Comparison of ENCODE assay signal across 1 cellular context in the genomic region with DNA sequence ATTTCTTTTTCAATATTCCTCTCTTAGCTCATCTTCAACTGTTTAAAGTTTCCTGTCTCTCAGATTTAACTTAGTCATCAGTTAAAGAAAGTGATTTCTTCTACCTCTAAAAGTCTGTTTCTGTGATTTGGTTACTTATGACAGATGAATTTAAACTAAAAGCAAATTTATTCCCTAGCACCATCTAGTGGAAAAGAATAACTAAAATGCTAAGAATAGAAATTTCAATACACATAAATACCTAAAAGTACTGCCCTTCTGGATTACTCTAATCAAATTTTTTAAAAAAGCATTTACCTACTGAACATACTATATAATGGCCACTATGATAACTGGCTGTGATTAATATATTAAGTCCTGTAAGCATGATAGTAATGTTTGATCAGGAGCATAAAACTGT.
TF ChIP-seq lines count a peak whose summit lies in the region.

No MANE protein-coding gene starts in this region.

TF ChIP-seq in K562, 482 proteins besides CTCF, POLR2A, EP300 and RAD21 (continues in another document):
- TF ChIP-seq, protein P1, sequence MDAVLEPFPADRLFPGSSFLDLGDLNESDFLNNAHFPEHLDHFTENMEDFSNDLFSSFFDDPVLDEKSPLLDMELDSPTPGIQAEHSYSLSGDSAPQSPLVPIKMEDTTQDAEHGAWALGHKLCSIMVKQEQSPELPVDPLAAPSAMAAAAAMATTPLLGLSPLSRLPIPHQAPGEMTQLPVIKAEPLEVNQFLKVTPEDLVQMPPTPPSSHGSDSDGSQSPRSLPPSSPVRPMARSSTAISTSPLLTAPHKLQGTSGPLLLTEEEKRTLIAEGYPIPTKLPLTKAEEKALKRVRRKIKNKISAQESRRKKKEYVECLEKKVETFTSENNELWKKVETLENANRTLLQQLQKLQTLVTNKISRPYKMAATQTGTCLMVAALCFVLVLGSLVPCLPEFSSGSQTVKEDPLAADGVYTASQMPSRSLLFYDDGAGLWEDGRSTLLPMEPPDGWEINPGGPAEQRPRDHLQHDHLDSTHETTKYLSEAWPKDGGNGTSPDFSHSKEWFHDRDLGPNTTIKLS (IDR thresholded peaks at IDR 0.05; ENCODE audit: borderline replicate concordance, low read depth), result no peak
- TF ChIP-seq TAF15 (IDR thresholded peaks at IDR 0.05; ENCODE audit: low read depth, low read length), result no peak
- TF ChIP-seq ZNF197 (CRISPR knock-in tag; IDR thresholded peaks at IDR 0.05; ENCODE audit: low read depth), result no peak
- TF ChIP-seq ELF4 (CRISPR knock-in tag; IDR thresholded peaks at IDR 0.05), result no peak
- TF ChIP-seq TGIF2 (CRISPR knock-in tag; IDR thresholded peaks at IDR 0.05), result no peak
- TF ChIP-seq, protein P2, sequence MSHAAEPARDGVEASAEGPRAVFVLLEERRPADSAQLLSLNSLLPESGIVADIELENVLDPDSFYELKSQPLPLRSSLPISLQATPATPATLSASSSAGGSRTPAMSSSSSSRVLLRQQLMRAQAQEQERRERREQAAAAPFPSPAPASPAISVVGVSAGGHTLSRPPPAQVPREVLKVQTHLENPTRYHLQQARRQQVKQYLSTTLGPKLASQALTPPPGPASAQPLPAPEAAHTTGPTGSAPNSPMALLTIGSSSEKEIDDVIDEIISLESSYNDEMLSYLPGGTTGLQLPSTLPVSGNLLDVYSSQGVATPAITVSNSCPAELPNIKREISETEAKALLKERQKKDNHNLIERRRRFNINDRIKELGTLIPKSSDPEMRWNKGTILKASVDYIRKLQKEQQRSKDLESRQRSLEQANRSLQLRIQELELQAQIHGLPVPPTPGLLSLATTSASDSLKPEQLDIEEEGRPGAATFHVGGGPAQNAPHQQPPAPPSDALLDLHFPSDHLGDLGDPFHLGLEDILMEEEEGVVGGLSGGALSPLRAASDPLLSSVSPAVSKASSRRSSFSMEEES (CRISPR knock-in tag; IDR thresholded peaks at IDR 0.05), result no peak
- no peak for TF ChIP-seq ZNF408 (CRISPR knock-in tag; IDR thresholded peaks at IDR 0.05; ENCODE audit: low read depth)
- TF ChIP-seq, protein P3, sequence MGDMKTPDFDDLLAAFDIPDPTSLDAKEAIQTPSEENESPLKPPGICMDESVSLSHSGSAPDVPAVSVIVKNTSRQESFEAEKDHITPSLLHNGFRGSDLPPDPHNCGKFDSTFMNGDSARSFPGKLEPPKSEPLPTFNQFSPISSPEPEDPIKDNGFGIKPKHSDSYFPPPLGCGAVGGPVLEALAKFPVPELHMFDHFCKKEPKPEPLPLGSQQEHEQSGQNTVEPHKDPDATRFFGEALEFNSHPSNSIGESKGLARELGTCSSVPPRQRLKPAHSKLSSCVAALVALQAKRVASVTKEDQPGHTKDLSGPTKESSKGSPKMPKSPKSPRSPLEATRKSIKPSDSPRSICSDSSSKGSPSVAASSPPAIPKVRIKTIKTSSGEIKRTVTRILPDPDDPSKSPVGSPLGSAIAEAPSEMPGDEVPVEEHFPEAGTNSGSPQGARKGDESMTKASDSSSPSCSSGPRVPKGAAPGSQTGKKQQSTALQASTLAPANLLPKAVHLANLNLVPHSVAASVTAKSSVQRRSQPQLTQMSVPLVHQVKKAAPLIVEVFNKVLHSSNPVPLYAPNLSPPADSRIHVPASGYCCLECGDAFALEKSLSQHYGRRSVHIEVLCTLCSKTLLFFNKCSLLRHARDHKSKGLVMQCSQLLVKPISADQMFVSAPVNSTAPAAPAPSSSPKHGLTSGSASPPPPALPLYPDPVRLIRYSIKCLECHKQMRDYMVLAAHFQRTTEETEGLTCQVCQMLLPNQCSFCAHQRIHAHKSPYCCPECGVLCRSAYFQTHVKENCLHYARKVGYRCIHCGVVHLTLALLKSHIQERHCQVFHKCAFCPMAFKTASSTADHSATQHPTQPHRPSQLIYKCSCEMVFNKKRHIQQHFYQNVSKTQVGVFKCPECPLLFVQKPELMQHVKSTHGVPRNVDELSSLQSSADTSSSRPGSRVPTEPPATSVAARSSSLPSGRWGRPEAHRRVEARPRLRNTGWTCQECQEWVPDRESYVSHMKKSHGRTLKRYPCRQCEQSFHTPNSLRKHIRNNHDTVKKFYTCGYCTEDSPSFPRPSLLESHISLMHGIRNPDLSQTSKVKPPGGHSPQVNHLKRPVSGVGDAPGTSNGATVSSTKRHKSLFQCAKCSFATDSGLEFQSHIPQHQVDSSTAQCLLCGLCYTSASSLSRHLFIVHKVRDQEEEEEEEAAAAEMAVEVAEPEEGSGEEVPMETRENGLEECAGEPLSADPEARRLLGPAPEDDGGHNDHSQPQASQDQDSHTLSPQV (IDR thresholded peaks at IDR 0.05), result no peak
- no peak for TF ChIP-seq FOXM1 (IDR thresholded peaks at IDR 0.05; ENCODE audit: low read depth)
- no peak for TF ChIP-seq FOXM1 (CRISPR knock-in tag; IDR thresholded peaks at IDR 0.05; ENCODE audit: low read depth)
- TF ChIP-seq, protein P4, sequence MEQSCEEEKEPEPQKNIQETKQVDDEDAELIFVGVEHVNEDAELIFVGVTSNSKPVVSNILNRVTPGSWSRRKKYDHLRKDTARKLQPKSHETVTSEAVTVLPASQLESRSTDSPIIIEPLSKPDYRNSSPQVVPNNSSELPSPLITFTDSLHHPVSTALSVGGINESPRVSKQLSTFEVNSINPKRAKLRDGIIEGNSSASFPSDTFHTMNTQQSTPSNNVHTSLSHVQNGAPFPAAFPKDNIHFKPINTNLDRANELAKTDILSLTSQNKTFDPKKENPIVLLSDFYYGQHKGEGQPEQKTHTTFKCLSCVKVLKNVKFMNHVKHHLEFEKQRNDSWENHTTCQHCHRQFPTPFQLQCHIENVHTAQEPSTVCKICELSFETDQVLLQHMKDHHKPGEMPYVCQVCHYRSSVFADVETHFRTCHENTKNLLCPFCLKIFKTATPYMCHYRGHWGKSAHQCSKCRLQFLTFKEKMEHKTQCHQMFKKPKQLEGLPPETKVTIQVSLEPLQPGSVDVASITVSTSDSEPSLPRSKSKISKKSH (CRISPR knock-in tag; IDR thresholded peaks at IDR 0.05), result no peak
- no peak for TF ChIP-seq ZC3H8 (IDR thresholded peaks at IDR 0.05)
- TF ChIP-seq, protein P5, sequence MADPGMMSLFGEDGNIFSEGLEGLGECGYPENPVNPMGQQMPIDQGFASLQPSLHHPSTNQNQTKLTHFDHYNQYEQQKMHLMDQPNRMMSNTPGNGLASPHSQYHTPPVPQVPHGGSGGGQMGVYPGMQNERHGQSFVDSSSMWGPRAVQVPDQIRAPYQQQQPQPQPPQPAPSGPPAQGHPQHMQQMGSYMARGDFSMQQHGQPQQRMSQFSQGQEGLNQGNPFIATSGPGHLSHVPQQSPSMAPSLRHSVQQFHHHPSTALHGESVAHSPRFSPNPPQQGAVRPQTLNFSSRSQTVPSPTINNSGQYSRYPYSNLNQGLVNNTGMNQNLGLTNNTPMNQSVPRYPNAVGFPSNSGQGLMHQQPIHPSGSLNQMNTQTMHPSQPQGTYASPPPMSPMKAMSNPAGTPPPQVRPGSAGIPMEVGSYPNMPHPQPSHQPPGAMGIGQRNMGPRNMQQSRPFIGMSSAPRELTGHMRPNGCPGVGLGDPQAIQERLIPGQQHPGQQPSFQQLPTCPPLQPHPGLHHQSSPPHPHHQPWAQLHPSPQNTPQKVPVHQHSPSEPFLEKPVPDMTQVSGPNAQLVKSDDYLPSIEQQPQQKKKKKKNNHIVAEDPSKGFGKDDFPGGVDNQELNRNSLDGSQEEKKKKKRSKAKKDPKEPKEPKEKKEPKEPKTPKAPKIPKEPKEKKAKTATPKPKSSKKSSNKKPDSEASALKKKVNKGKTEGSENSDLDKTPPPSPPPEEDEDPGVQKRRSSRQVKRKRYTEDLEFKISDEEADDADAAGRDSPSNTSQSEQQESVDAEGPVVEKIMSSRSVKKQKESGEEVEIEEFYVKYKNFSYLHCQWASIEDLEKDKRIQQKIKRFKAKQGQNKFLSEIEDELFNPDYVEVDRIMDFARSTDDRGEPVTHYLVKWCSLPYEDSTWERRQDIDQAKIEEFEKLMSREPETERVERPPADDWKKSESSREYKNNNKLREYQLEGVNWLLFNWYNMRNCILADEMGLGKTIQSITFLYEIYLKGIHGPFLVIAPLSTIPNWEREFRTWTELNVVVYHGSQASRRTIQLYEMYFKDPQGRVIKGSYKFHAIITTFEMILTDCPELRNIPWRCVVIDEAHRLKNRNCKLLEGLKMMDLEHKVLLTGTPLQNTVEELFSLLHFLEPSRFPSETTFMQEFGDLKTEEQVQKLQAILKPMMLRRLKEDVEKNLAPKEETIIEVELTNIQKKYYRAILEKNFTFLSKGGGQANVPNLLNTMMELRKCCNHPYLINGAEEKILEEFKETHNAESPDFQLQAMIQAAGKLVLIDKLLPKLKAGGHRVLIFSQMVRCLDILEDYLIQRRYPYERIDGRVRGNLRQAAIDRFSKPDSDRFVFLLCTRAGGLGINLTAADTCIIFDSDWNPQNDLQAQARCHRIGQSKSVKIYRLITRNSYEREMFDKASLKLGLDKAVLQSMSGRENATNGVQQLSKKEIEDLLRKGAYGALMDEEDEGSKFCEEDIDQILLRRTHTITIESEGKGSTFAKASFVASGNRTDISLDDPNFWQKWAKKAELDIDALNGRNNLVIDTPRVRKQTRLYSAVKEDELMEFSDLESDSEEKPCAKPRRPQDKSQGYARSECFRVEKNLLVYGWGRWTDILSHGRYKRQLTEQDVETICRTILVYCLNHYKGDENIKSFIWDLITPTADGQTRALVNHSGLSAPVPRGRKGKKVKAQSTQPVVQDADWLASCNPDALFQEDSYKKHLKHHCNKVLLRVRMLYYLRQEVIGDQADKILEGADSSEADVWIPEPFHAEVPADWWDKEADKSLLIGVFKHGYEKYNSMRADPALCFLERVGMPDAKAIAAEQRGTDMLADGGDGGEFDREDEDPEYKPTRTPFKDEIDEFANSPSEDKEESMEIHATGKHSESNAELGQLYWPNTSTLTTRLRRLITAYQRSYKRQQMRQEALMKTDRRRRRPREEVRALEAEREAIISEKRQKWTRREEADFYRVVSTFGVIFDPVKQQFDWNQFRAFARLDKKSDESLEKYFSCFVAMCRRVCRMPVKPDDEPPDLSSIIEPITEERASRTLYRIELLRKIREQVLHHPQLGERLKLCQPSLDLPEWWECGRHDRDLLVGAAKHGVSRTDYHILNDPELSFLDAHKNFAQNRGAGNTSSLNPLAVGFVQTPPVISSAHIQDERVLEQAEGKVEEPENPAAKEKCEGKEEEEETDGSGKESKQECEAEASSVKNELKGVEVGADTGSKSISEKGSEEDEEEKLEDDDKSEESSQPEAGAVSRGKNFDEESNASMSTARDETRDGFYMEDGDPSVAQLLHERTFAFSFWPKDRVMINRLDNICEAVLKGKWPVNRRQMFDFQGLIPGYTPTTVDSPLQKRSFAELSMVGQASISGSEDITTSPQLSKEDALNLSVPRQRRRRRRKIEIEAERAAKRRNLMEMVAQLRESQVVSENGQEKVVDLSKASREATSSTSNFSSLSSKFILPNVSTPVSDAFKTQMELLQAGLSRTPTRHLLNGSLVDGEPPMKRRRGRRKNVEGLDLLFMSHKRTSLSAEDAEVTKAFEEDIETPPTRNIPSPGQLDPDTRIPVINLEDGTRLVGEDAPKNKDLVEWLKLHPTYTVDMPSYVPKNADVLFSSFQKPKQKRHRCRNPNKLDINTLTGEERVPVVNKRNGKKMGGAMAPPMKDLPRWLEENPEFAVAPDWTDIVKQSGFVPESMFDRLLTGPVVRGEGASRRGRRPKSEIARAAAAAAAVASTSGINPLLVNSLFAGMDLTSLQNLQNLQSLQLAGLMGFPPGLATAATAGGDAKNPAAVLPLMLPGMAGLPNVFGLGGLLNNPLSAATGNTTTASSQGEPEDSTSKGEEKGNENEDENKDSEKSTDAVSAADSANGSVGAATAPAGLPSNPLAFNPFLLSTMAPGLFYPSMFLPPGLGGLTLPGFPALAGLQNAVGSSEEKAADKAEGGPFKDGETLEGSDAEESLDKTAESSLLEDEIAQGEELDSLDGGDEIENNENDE (IDR thresholded peaks at IDR 0.05; ENCODE audit: low read depth, low read length), result no peak
- no peak for TF ChIP-seq ZNF124 (CRISPR knock-in tag; IDR thresholded peaks at IDR 0.05)
- no peak for TF ChIP-seq SREBF1 (IDR thresholded peaks at IDR 0.05; ENCODE audit: borderline replicate concordance, low read depth, low read length)
- no peak for TF ChIP-seq SP2 (IDR thresholded peaks at IDR 0.05; ENCODE audit: extremely low read depth, low read depth, low read length, poor library complexity, severe bottlenecking)
- TF ChIP-seq, protein P6, sequence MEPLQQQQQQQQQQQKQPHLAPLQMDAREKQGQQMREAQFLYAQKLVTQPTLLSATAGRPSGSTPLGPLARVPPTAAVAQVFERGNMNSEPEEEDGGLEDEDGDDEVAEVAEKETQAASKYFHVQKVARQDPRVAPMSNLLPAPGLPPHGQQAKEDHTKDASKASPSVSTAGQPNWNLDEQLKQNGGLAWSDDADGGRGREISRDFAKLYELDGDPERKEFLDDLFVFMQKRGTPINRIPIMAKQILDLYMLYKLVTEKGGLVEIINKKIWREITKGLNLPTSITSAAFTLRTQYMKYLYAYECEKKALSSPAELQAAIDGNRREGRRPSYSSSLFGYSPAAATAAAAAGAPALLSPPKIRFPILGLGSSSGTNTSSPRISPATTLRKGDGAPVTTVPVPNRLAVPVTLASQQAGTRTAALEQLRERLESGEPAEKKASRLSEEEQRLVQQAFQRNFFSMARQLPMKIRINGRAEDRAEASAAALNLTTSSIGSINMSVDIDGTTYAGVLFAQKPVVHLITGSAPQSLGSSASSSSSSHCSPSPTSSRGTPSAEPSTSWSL (CRISPR knock-in tag; IDR thresholded peaks at IDR 0.05; ENCODE audit: borderline replicate concordance), result no peak
- TF ChIP-seq, protein P7, sequence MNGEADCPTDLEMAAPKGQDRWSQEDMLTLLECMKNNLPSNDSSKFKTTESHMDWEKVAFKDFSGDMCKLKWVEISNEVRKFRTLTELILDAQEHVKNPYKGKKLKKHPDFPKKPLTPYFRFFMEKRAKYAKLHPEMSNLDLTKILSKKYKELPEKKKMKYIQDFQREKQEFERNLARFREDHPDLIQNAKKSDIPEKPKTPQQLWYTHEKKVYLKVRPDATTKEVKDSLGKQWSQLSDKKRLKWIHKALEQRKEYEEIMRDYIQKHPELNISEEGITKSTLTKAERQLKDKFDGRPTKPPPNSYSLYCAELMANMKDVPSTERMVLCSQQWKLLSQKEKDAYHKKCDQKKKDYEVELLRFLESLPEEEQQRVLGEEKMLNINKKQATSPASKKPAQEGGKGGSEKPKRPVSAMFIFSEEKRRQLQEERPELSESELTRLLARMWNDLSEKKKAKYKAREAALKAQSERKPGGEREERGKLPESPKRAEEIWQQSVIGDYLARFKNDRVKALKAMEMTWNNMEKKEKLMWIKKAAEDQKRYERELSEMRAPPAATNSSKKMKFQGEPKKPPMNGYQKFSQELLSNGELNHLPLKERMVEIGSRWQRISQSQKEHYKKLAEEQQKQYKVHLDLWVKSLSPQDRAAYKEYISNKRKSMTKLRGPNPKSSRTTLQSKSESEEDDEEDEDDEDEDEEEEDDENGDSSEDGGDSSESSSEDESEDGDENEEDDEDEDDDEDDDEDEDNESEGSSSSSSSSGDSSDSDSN (IDR thresholded peaks at IDR 0.05; ENCODE audit: borderline replicate concordance in 1 of 2, low read depth in 2 of 2, low read length in 2 of 2), result no peak
